Comparison of ENCODE assay signal across 9 cellular contexts in genomic region chr4:41692717-41693345, GRCh38. TPM values are rescaled to one million over a fixed set of nuclear protein-coding genes. Genes with fewer than 3 reads are reported as not detected.
DNase-seq lines count a peak whose midpoint lies in the region; ATAC-seq and TF ChIP-seq lines count a peak whose summit lies in the region.
"Had no signal": no experiment of that assay in that cellular context is flagged by ENCODE, and none has a peak within 500 bp of the region (broad histone marks: within the 10 kb centered on the region; RNA-seq: fewer than 3 reads in every experiment).

No MANE protein-coding gene starts in this region.

- POLR2A ChIA-PET in IMR-90 (lab: Charles Lee; ENCODE audit: unreplicated experiment) (no interaction called here), Panc1 (lab: Charles Lee) (no interaction called here)

- no peaks in the 10 kb centered on the region for H3K4me1 ChIP-seq in DND-41 (ENCODE audit: insufficient read depth, low read length)
- H3K4me1 ChIP-seq in IMR-90 (ENCODE audit: control insufficient read depth, insufficient read depth, low read length), result no peaks in the 10 kb centered on the region
- no peaks in the 10 kb centered on the region for H3K4me1 ChIP-seq in Panc1 (ENCODE audit: control insufficient read depth, insufficient read depth, low read length)

- H2AK9ac ChIP-seq in IMR-90 (replicated peaks; ENCODE audit: low read depth, low read length, poor library complexity), result no peak overlapping the region

- no peak overlapping the region for H2AK5ac ChIP-seq in IMR-90 (ENCODE audit: low read depth, low read length)

- intact Hi-C loops in IMR-90 (cut with micrococcal nuclease) (loop anchor here (1.0 to 10.0 kb wide), 6 partner anchors 58 to 826 kb away; no protein-coding TSS in a partner anchor), Panc1 (cut with micrococcal nuclease; ENCODE audit: unreplicated experiment) (loop anchor here (1.0 kb wide), 1 partner anchor 195 kb away; no protein-coding TSS in a partner anchor)

- H2BK5ac ChIP-seq in IMR-90 (ENCODE audit: low read depth, low read length, poor library complexity, severe bottlenecking), result no peak overlapping the region

- TF ChIP-seq RAD21 in IMR-90 (IDR thresholded peaks at IDR 0.05; ENCODE audit: low read length), result peak; percentile 97

- CTCF ChIA-PET in IMR-90 (lab: Yijun Ruan, JAX) (interaction anchor here (0.6 to 4.1 kb wide), 3 partner anchors 13 to 263 kb away, joined by 5 to 22 read pairs (median 6); no protein-coding TSS in a partner anchor), Panc1 (lab: Charles Lee) (no interaction called here)

- no peak overlapping the region for H4K91ac ChIP-seq in IMR-90 (ENCODE audit: insufficient read depth, low read depth, low read length)

- H3K9ac ChIP-seq in DND-41 (ENCODE audit: low read depth, low read length), result no peak overlapping the region
- H3K9ac ChIP-seq in IMR-90 (ENCODE audit: low read depth, low read length), result no peak overlapping the region

- in situ Hi-C loops in IMR-90 (cut with MboI; ENCODE audit: low sequenced_read_pairs) (loop anchor here (5.0 kb wide), 1 partner anchor 194 kb away; no protein-coding TSS in a partner anchor), Panc1 (cut with HindIII; ENCODE audit: low pct_unique_long_range_greater_than_20kb, low sequenced_read_pairs) (no loop called here), astrocyte of the spinal cord (cut with HindIII; ENCODE audit: low sequenced_read_pairs) (no loop called here)

- BruUV-seq in IMR-90 (replicated peaks; lab: Mats Ljungman, UMichigan) (no TSS peak), Panc1 (replicated peaks; lab: Mats Ljungman, UMichigan) (no TSS peak)

- no peak overlapping the region for H4K5ac ChIP-seq in IMR-90 (ENCODE audit: low read depth, low read length)

- no peak overlapping the region for H2BK20ac ChIP-seq in IMR-90 (ENCODE audit: low read depth, low read length)

- H3K4me2 ChIP-seq in DND-41 (ENCODE audit: insufficient read depth, low read length) (no peak overlapping the region), IMR-90 (ENCODE audit: low read depth, low read length) (no peak overlapping the region)

- H4K20me1 ChIP-seq in DND-41 (ENCODE audit: insufficient read depth, low read length) (no peaks in the 10 kb centered on the region), IMR-90 (ENCODE audit: insufficient read depth, low read length) (no peaks in the 10 kb centered on the region)

- dilution Hi-C loops in IMR-90 (cut with HindIII; ENCODE audit: low sequenced_read_pairs, unreplicated experiment), result no loop called here

- no CpG with 5 or more reads among the region's 12 CpGs for WGBS in IMR-90 (ENCODE audit: extremely low coverage in 2 of 2, insufficient read length in 1 of 2), 2 experiments

- DNase-seq in DND-41 (peak; percentile 48), IMR-90 (peak; percentile 59), Panc1 (ENCODE audit: low read depth, low spot score) (peak; percentile 43), astrocyte of the spinal cord (ENCODE audit: low read depth, low spot score) (peak; percentile 57), iPS DF 19.7 (ENCODE audit: low read depth, low spot score) (peak; percentile 17)
- peak; percentile 54 for DNase-seq in stimulated activated CD4-positive, alpha-beta T cell treated with anti-CD3 and anti-CD28 coated beads, Interleukin-15, amount 100 ng/mL, for 24 hours

- H3K56ac ChIP-seq in IMR-90 (ENCODE audit: extremely low read depth, insufficient read depth, low read length), result no peak overlapping the region

- H2BK120ac ChIP-seq in IMR-90 (ENCODE audit: low read depth, low read length), result no peak overlapping the region

- H3K79me1 ChIP-seq in IMR-90 (ENCODE audit: low read depth in 1 of 2, low read length in 2 of 2), result no peaks in the 10 kb centered on the region

- no peaks in the 10 kb centered on the region for H3K27me3 ChIP-seq in DND-41 (ENCODE audit: insufficient read depth, low read length, poor library complexity)
- H3K27me3 ChIP-seq in IMR-90 (ENCODE audit: control insufficient read depth, insufficient read depth, low read length), result peaks cover 10% of the 10 kb centered on the region
- peaks cover 3% of the 10 kb centered on the region for H3K27me3 ChIP-seq in Panc1 (ENCODE audit: control insufficient read depth, insufficient read depth, low read length)

- H3K9me3 ChIP-seq in DND-41 (ENCODE audit: insufficient read depth, low read length, severe bottlenecking) (no peaks in the 10 kb centered on the region), IMR-90 (ENCODE audit: control insufficient read depth, insufficient read depth, low read length) (no peaks in the 10 kb centered on the region), Panc1 (ENCODE audit: control insufficient read depth, insufficient read depth, low read depth, low read length) (no peaks in the 10 kb centered on the region)

- no peak overlapping the region for H4K8ac ChIP-seq in IMR-90 (ENCODE audit: low read depth in 2 of 2, low read length in 2 of 2)

- no peak for TF ChIP-seq POLR2A in IMR-90 (IDR thresholded peaks at IDR 0.05; ENCODE audit: low read depth, low read length)

- H3K9me1 ChIP-seq in IMR-90 (ENCODE audit: insufficient read depth, low read length), result no peaks in the 10 kb centered on the region

- H3K4ac ChIP-seq in IMR-90 (ENCODE audit: low read depth, low read length), result no peak overlapping the region

- no peak overlapping the region for H3K14ac ChIP-seq in IMR-90 (replicated peaks; ENCODE audit: low read depth, low read length)

- H2BK15ac ChIP-seq in IMR-90 (ENCODE audit: low read depth, low read length), result no peak overlapping the region

- no peak overlapping the region for H3K27ac ChIP-seq in DND-41 (ENCODE audit: low read length)
- H3K27ac ChIP-seq in IMR-90 (ENCODE audit: insufficient read depth, low read length), result no peak overlapping the region
- H3K27ac ChIP-seq in Panc1 (ENCODE audit: low read length), result no peak overlapping the region

- no peak overlapping the region for H3K18ac ChIP-seq in IMR-90 (ENCODE audit: low read depth, low read length)

- TF ChIP-seq CTCF in DND-41 (IDR thresholded peaks at IDR 0.05; ENCODE audit: borderline replicate concordance, extremely low read depth, low read length, poor library complexity, severe bottlenecking), result peak; percentile 88
- peak; percentile 97 for TF ChIP-seq CTCF in IMR-90 (conservative IDR thresholded peaks at IDR 0.05; ENCODE audit: low read depth, low read length)
- peak; percentile 88 for TF ChIP-seq CTCF in Panc1 (IDR thresholded peaks at IDR 0.05)
- peak; percentile 93 for TF ChIP-seq CTCF in astrocyte of the spinal cord (IDR thresholded peaks at IDR 0.05; ENCODE audit: low read depth, low read length)

- H3K4me3 ChIP-seq in DND-41 (ENCODE audit: low read depth in 1 of 2, low read length in 2 of 2), result no peak overlapping the region
- H3K4me3 ChIP-seq in IMR-90 (ENCODE audit: insufficient read depth, low read depth, low read length), result no peak overlapping the region
- peak overlapping the region; percentile 11 to 42; a peak in 3 of 4 replicates for H3K4me3 ChIP-seq in Panc1 (ENCODE audit: low read depth in 2 of 2, low read length in 2 of 2)
- no peak overlapping the region for H3K4me3 ChIP-seq in astrocyte of the spinal cord (ENCODE audit: low read depth, low read length)

- no peak overlapping the region for H3K23ac ChIP-seq in IMR-90 (ENCODE audit: low read depth, low read length)

- no peaks in the 10 kb centered on the region for H3K79me2 ChIP-seq in DND-41 (ENCODE audit: insufficient read depth, low read length)

- H2AFZ ChIP-seq in DND-41 (ENCODE audit: low read depth, low read length), result peak overlapping the region; percentile 24; the same call in 1 of the 2 replicates
- peak overlapping the region; percentile 28 for H2AFZ ChIP-seq in IMR-90 (replicated peaks; ENCODE audit: low read length, poor library complexity)

- H3K36me3 ChIP-seq in DND-41 (ENCODE audit: insufficient read depth, low read length) (no peaks in the 10 kb centered on the region), IMR-90 (ENCODE audit: control insufficient read depth, insufficient read depth, low read length) (no peaks in the 10 kb centered on the region; the same call in 1 of the 2 replicates), Panc1 (ENCODE audit: control insufficient read depth, insufficient read depth, low read length) (no peaks in the 10 kb centered on the region)

- ATAC-seq in DND-41 (ENCODE audit: insufficient read depth, low read depth) (peak; percentile 72; the same call in 2 of the 3 replicates), GM21423 (IDR thresholded peaks at IDR 0.05; ENCODE audit: unreplicated experiment) (peak; percentile 85), IMR-90 (ENCODE audit: low read depth) (peak; percentile 95), Panc1 (peak; percentile 86), GM18519 (IDR thresholded peaks at IDR 0.05; ENCODE audit: low FRiP score, unreplicated experiment) (no peak)

TF ChIP-seq in IMR-90, 13 proteins besides CTCF, POLR2A, EP300 and RAD21:
- TF ChIP-seq CHD1 (IDR thresholded peaks at IDR 0.05; ENCODE audit: low read depth, low read length), result no peak
- peak; percentile 85 for TF ChIP-seq SMC3 (IDR thresholded peaks at IDR 0.05; ENCODE audit: low read depth, low read length)

RNA-seq across cellular contexts. Expression of gene PHOX2B, which starts 55.7 kb away (rescaled TPM):
- not detected in 2 replicates for total RNA-seq in IMR-90 (2012; rRNA removed)
- polyA plus RNA-seq in IMR-90 (2012; rRNA removed), result not detected in 2 replicates
- not detected in 2 replicates for polyA plus RNA-seq in IMR-90 (2012; cell fraction: cytosol; rRNA removed)
- polyA plus RNA-seq in IMR-90 (2012; cell fraction: nucleus; rRNA removed; ENCODE audit: low replicate concordance), result not detected in 2 replicates
- not detected for total RNA-seq in Panc1 (2021; ENCODE audit: unreplicated experiment)
- polyA plus RNA-seq in Panc1 (2012; ENCODE audit: insufficient read length), result not detected
- total RNA-seq: T-helper 2 cell treated with Interferon-gamma antibody and Interleukin-4, amounts not matched to agents 100 ng/mL and 5 ng/mL, for 36 hours had no signal

Comparison
In these comparisons a context has a peak if more than half of its experiments do, and no peak if none do; other contexts are left out.
1. H3K4me3 ChIP-seq: peak in Panc1 (2 of 2); none in DND-41 (0 of 2), IMR-90 (single experiment) and astrocyte of the spinal cord (single experiment).
2. Peak in every context shown above with its lines, with median percentiles within 50 percentile points of each other: DNase-seq and CTCF ChIP-seq.